Comparison of ENCODE assay signal across 22 cellular contexts in genomic region chr1:40789342-40789598, GRCh38. TPM values are rescaled to one million over a fixed set of nuclear protein-coding genes. Genes with fewer than 3 reads are reported as not detected.
"Had no signal": no experiment of that assay in that cellular context is flagged by ENCODE, and none has a peak within 500 bp of the region (broad histone marks: within the 10 kb centered on the region; RNA-seq: fewer than 3 reads in every experiment).

No MANE protein-coding gene starts in this region.

- H3K36me3 ChIP-seq: breast epithelium, left ventricle myocardium inferior, thoracic aorta, upper lobe of left lung had no signal

- ATAC-seq: esophagus mucosa; foreskin keratinocyte; mucosa of descending colon; right cardiac atrium; stimulated activated naive CD8-positive, alpha-beta T cell treated with anti-CD3 and anti-CD28 coated beads, Interleukin-15, Interleukin-2, amounts not matched to agents 100 U/mL and 50 U/mL, for 24 hours had no signal

- H3K4me1 ChIP-seq: breast epithelium, foreskin keratinocyte had no signal

- H3K4me3 ChIP-seq: breast epithelium, left ventricle myocardium inferior, mucosa of descending colon, thoracic aorta, upper lobe of left lung had no signal

- DNase-seq: activated CD4-positive, alpha-beta memory T cell treated with anti-CD3 and anti-CD28 coated beads for 36 hours; activated CD4-positive, alpha-beta T cell treated with anti-CD3 and anti-CD28 coated beads, Interleukin-2, amount 10 ng/mL, durations not matched to agents 24 days and 14 days; activated CD4-positive, CD25-positive, alpha-beta regulatory T cell treated with anti-CD3 and anti-CD28 coated beads, Interleukin-2, amount 50 U/mL, for 72 hours; activated CD8-positive, alpha-beta memory T cell treated with anti-CD3 and anti-CD28 coated beads, Interleukin-2, amount 50 U/mL, for 48 hours; activated gamma-delta T cell treated with Interleukin-2 at 50 U/mL for 16 hours; activated naive CD4-positive, alpha-beta T cell treated with anti-CD3 and anti-CD28 coated beads, Interleukin-2, amount 50 U/mL, for 16 hours; activated T-cell treated with anti-CD3 and anti-CD28 coated beads, Interleukin-2, amount 50 U/mL, for 24 hours; central memory CD4-positive, alpha-beta T cell; foreskin keratinocyte; left ventricle myocardium inferior; mucosa of descending colon; occipital lobe; right cardiac atrium; stimulated activated CD4-positive, alpha-beta T cell treated with anti-CD3 and anti-CD28 coated beads, Interleukin-2, amount 100 ng/mL, for 48 hours; stimulated activated naive CD8-positive, alpha-beta T cell treated with anti-CD3 and anti-CD28 coated beads, Interleukin-15, Interleukin-2, amounts not matched to agents 100 U/mL and 50 U/mL, for 24 hours; T-helper 2 cell; upper lobe of left lung had no signal

- H3K27me3 ChIP-seq: breast epithelium, upper lobe of left lung had no signal

- H3K9me3 ChIP-seq: breast epithelium, left ventricle myocardium inferior, mucosa of descending colon, thoracic aorta, upper lobe of left lung had no signal

- H3K27ac ChIP-seq: breast epithelium, foreskin keratinocyte, left ventricle myocardium inferior, upper lobe of left lung had no signal

RNA-seq across cellular contexts. Expression of gene KCNQ4, which starts 5.7 kb away (rescaled TPM):
- total RNA-seq: foreskin keratinocyte, lung microvascular endothelial cell, pulmonary artery endothelial cell had no signal
